2 cellular contexts compared by ENCODE assay signal in genomic region chr12:12048714-12049113, GRCh38.
TF ChIP-seq lines count a peak whose summit lies in the region.

No MANE protein-coding gene starts in this region.

TF ChIP-seq in GM23338, 12 proteins besides CTCF, POLR2A, EP300 and RAD21:
- TF ChIP-seq POLR2AphosphoS5 (IDR thresholded peaks at IDR 0.05; ENCODE audit: low read depth) (no peak), NANOG (IDR thresholded peaks at IDR 0.05; ENCODE audit: borderline replicate concordance) (no peak), ZNF331 (CRISPR knock-in tag; IDR thresholded peaks at IDR 0.05; ENCODE audit: low read depth) (no peak), ETS1 (IDR thresholded peaks at IDR 0.05) (no peak)

TF ChIP-seq in H1, 55 proteins besides CTCF, POLR2A, EP300 and RAD21:
- no peak for TF ChIP-seq NANOG (IDR thresholded peaks at IDR 0.05; ENCODE audit: insufficient read depth, low read depth, low read length, poor library complexity, severe bottlenecking)
- TF ChIP-seq SRF (IDR thresholded peaks at IDR 0.05; ENCODE audit: low read depth, low read length), result no peak
- TF ChIP-seq SAP30 (IDR thresholded peaks at IDR 0.05; ENCODE audit: insufficient read depth, insufficient replicate concordance, low read length), result no peak
TF ChIP-seq in H1: peak in this region for 0.
